15 cellular contexts compared by ENCODE assay signal in the genomic region with DNA sequence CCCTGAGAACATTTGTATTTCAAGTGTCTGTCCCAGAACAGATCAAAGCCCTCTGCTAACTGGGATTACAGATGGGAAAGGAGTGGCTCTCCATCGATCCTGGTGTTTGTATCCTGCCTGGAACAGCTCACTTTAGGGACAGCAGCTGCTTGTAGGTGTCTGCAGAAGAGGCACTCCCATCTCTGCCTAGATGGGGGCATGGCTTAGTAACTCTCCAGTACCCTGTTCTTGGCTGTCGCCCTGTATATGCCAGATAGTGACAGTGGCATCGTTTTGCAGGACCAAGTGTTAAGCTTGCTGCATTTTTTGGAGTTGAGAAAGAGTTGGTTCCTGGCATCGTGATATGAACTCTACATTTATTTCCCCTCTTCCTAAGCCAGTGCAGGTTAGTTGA.
DNase-seq lines count a peak whose midpoint lies in the region; ATAC-seq and TF ChIP-seq lines count a peak whose summit lies in the region.
"Had no signal": no experiment of that assay in that cellular context is flagged by ENCODE, and none has a peak within 500 bp of the region (broad histone marks: within the 10 kb centered on the region; RNA-seq: fewer than 3 reads in every experiment).

No MANE protein-coding gene starts in this region.

- no peaks in the 10 kb centered on the region for H3K36me3 ChIP-seq in Peyer's patch
- no peaks in the 10 kb centered on the region for H3K36me3 ChIP-seq in stomach smooth muscle (ENCODE audit: control insufficient read depth in 2 of 2, insufficient read depth in 2 of 2, low read length in 2 of 2)

- H3K9me3 Mint-ChIP-seq in mesothelial cell of epicardium: no peaks in the 10 kb centered on the region
- H3K9me3 Mint-ChIP-seq in activated T-helper 2 cell treated with anti-CD3 and anti-CD28 coated beads, Interferon-gamma antibody, Interleukin-2, Interleukin-4, amounts not matched to agents 10 μg/mL and 5 μg/mL and 100 μg/mL, durations not matched to agents 14 hours and 24 hours and 36 hours: no peaks in the 10 kb centered on the region
- H3K9me3 Mint-ChIP-seq in natural killer cell treated with Interleukin-12 subunit alpha and Interleukin-12 subunit beta and Interleukin-15 and Interleukin-18, amount 100 ng/mL, for 72 hours: no peaks in the 10 kb centered on the region
- H3K9me3 Mint-ChIP-seq: activated naive CD4-positive, alpha-beta T cell treated with anti-CD3 and anti-CD28 coated beads, Interleukin-2, amount 10 ng/mL, durations not matched to agents 7 days and 5 days; central memory CD8-positive, alpha-beta T cell; memory B cell had no signal

- H3K36me3 Mint-ChIP-seq in mesothelial cell of epicardium: no peaks in the 10 kb centered on the region
- no peaks in the 10 kb centered on the region for H3K36me3 Mint-ChIP-seq in activated T-helper 2 cell treated with anti-CD3 and anti-CD28 coated beads, Interferon-gamma antibody, Interleukin-2, Interleukin-4, amounts not matched to agents 10 μg/mL and 5 μg/mL and 100 μg/mL, durations not matched to agents 14 hours and 24 hours and 36 hours (ENCODE audit: low read depth)
- no peaks in the 10 kb centered on the region for H3K36me3 Mint-ChIP-seq in natural killer cell treated with Interleukin-12 subunit alpha and Interleukin-12 subunit beta and Interleukin-15 and Interleukin-18, amount 100 ng/mL, for 72 hours
- H3K36me3 Mint-ChIP-seq: activated CD8-positive, alpha-beta memory T cell treated with anti-CD3 and anti-CD28 coated beads, Interleukin-2, amount 10 ng/mL, durations not matched to agents 7 days and 5 days; activated naive CD4-positive, alpha-beta T cell treated with anti-CD3 and anti-CD28 coated beads, Interleukin-2, amount 10 ng/mL, durations not matched to agents 7 days and 5 days; memory B cell had no signal

- H3K4me3 ChIP-seq in Peyer's patch: no peak overlapping the region
- H3K4me3 ChIP-seq in stomach smooth muscle (ENCODE audit: low read length in 2 of 2): peak overlapping the region in 1 of 2 donors; percentile 55

- intact Hi-C loops in activated T-helper 2 cell treated with anti-CD3 and anti-CD28 coated beads, Interferon-gamma antibody, Interleukin-2, Interleukin-4, amounts not matched to agents 10 μg/mL and 5 μg/mL and 100 μg/mL, durations not matched to agents 14 hours and 24 hours and 36 hours (cut with micrococcal nuclease): no loop called here

- DNase-seq in Peyer's patch: no peak
- DNase-seq in mesothelial cell of epicardium (ENCODE audit: low spot score in 2 of 2, unreplicated experiment in 2 of 2): no peak
- no peak for DNase-seq in activated CD4-positive, alpha-beta T cell treated with anti-CD3 and anti-CD28 coated beads, Interleukin-2, amount 50 U/mL, for 1 hour
- no peak for DNase-seq in D341Med (ENCODE audit: low spot score)
- DNase-seq in activated T-helper 2 cell treated with anti-CD3 and anti-CD28 coated beads, Interferon-gamma antibody, Interleukin-2, Interleukin-4, amounts not matched to agents 10 μg/mL and 5 μg/mL and 100 μg/mL, durations not matched to agents 14 hours and 24 hours and 36 hours (ENCODE audit: low spot score): no peak
- no peak for DNase-seq in natural killer cell treated with Interleukin-12 subunit alpha and Interleukin-12 subunit beta and Interleukin-15 and Interleukin-18, amount 100 ng/mL, for 72 hours (ENCODE audit: low spot score)
- DNase-seq: activated CD8-positive, alpha-beta memory T cell treated with anti-CD3 and anti-CD28 coated beads, Interleukin-2, amount 10 ng/mL, durations not matched to agents 7 days and 5 days; activated naive CD4-positive, alpha-beta T cell treated with anti-CD3 and anti-CD28 coated beads, Interleukin-2, amount 10 ng/mL, durations not matched to agents 7 days and 5 days; GF-D8; stimulated activated naive CD4-positive, alpha-beta T cell had no signal

- peaks cover 12% of the 10 kb centered on the region for H3K27me3 Mint-ChIP-seq in mesothelial cell of epicardium (ENCODE audit: low read depth)
- peaks cover 26% of the 10 kb centered on the region for H3K27me3 Mint-ChIP-seq in activated T-helper 2 cell treated with anti-CD3 and anti-CD28 coated beads, Interferon-gamma antibody, Interleukin-2, Interleukin-4, amounts not matched to agents 10 μg/mL and 5 μg/mL and 100 μg/mL, durations not matched to agents 14 hours and 24 hours and 36 hours (ENCODE audit: low read depth)
- H3K27me3 Mint-ChIP-seq in natural killer cell treated with Interleukin-12 subunit alpha and Interleukin-12 subunit beta and Interleukin-15 and Interleukin-18, amount 100 ng/mL, for 72 hours: peaks cover 18 to 35% of the 10 kb centered on the region in 2 donors

- H3K4me1 ChIP-seq in Peyer's patch (peaks cover 0 to 28% (median 0%) of the 10 kb centered on the region in 4 donors), stomach smooth muscle (ENCODE audit: control insufficient read depth, insufficient read depth, low read length) (peaks cover 44% of the 10 kb centered on the region)

- H3K27me3 ChIP-seq in Peyer's patch: no peaks in the 10 kb centered on the region
- no peaks in the 10 kb centered on the region for H3K27me3 ChIP-seq in stomach smooth muscle (ENCODE audit: control insufficient read depth in 1 of 2, insufficient read depth in 2 of 2, low read length in 2 of 2)

- peaks cover 33% of the 10 kb centered on the region for H3K4me1 Mint-ChIP-seq in mesothelial cell of epicardium
- peaks cover 7% of the 10 kb centered on the region for H3K4me1 Mint-ChIP-seq in activated T-helper 2 cell treated with anti-CD3 and anti-CD28 coated beads, Interferon-gamma antibody, Interleukin-2, Interleukin-4, amounts not matched to agents 10 μg/mL and 5 μg/mL and 100 μg/mL, durations not matched to agents 14 hours and 24 hours and 36 hours (ENCODE audit: low read depth)
- peaks cover 5 to 8% of the 10 kb centered on the region in 2 donors for H3K4me1 Mint-ChIP-seq in natural killer cell treated with Interleukin-12 subunit alpha and Interleukin-12 subunit beta and Interleukin-15 and Interleukin-18, amount 100 ng/mL, for 72 hours (ENCODE audit: low read depth in 2 of 2)
- H3K4me1 Mint-ChIP-seq: memory B cell had no signal

- TF ChIP-seq CTCF in Peyer's patch (IDR thresholded peaks at IDR 0.05) (no peak), mesothelial cell of epicardium (IDR thresholded peaks at IDR 0.05; ENCODE audit: unreplicated experiment) (no peak)

- ATAC-seq in natural killer cell treated with Interleukin-12 subunit alpha and Interleukin-12 subunit beta and Interleukin-15 and Interleukin-18, amount 100 ng/mL, for 72 hours: no peak
- ATAC-seq: activated CD8-positive, alpha-beta memory T cell treated with anti-CD3 and anti-CD28 coated beads, Interleukin-2, amount 10 ng/mL, durations not matched to agents 7 days and 5 days had no signal

- no peak for TF ChIP-seq POLR2A in Peyer's patch (IDR thresholded peaks at IDR 0.05)

- H3K9me3 ChIP-seq in Peyer's patch (no peaks in the 10 kb centered on the region), stomach smooth muscle (ENCODE audit: control insufficient read depth in 2 of 2, low read length in 2 of 2) (no peaks in the 10 kb centered on the region)

- peak overlapping the region; percentile 91 for H3K27ac Mint-ChIP-seq in mesothelial cell of epicardium
- no peak overlapping the region for H3K27ac Mint-ChIP-seq in activated T-helper 2 cell treated with anti-CD3 and anti-CD28 coated beads, Interferon-gamma antibody, Interleukin-2, Interleukin-4, amounts not matched to agents 10 μg/mL and 5 μg/mL and 100 μg/mL, durations not matched to agents 14 hours and 24 hours and 36 hours
- H3K27ac Mint-ChIP-seq in natural killer cell treated with Interleukin-12 subunit alpha and Interleukin-12 subunit beta and Interleukin-15 and Interleukin-18, amount 100 ng/mL, for 72 hours: no peak overlapping the region
- H3K27ac Mint-ChIP-seq: activated CD8-positive, alpha-beta memory T cell treated with anti-CD3 and anti-CD28 coated beads, Interleukin-2, amount 10 ng/mL, durations not matched to agents 7 days and 5 days; activated naive CD4-positive, alpha-beta T cell treated with anti-CD3 and anti-CD28 coated beads, Interleukin-2, amount 10 ng/mL, durations not matched to agents 7 days and 5 days; memory B cell had no signal

- H3K27ac ChIP-seq in Peyer's patch: peak overlapping the region; percentile 16 to 80 (median 52)
- H3K27ac ChIP-seq in cingulate gyrus (ENCODE audit: low read depth, low read length): peak overlapping the region; percentile 42
- peak overlapping the region; percentile 58 for H3K27ac ChIP-seq in stomach smooth muscle (ENCODE audit: low read length)
- H3K27ac ChIP-seq: KMS-11 had no signal

- H3K9ac ChIP-seq in stomach smooth muscle (ENCODE audit: low read length in 2 of 2): no peak overlapping the region
- H3K9ac ChIP-seq: KMS-11 had no signal

- no peak overlapping the region for H3K4me3 Mint-ChIP-seq in mesothelial cell of epicardium
- no peak overlapping the region for H3K4me3 Mint-ChIP-seq in activated T-helper 2 cell treated with anti-CD3 and anti-CD28 coated beads, Interferon-gamma antibody, Interleukin-2, Interleukin-4, amounts not matched to agents 10 μg/mL and 5 μg/mL and 100 μg/mL, durations not matched to agents 14 hours and 24 hours and 36 hours (ENCODE audit: low read depth)
- no peak overlapping the region for H3K4me3 Mint-ChIP-seq in natural killer cell treated with Interleukin-12 subunit alpha and Interleukin-12 subunit beta and Interleukin-15 and Interleukin-18, amount 100 ng/mL, for 72 hours
- H3K4me3 Mint-ChIP-seq: activated CD8-positive, alpha-beta memory T cell treated with anti-CD3 and anti-CD28 coated beads, Interleukin-2, amount 10 ng/mL, durations not matched to agents 7 days and 5 days; activated naive CD4-positive, alpha-beta T cell treated with anti-CD3 and anti-CD28 coated beads, Interleukin-2, amount 10 ng/mL, durations not matched to agents 7 days and 5 days; central memory CD8-positive, alpha-beta T cell; memory B cell had no signal
